16 cellular contexts compared by ENCODE assay signal in genomic region chr17:48901241-48901640, GRCh38.
"Had no signal": no experiment of that assay in that cellular context is flagged by ENCODE, and none has a peak within 500 bp of the region (broad histone marks: within the 10 kb centered on the region; RNA-seq: fewer than 3 reads in every experiment).

No MANE protein-coding gene starts in this region.

- H3K27me3 ChIP-seq: colonic mucosa, gastrocnemius medialis, left lung had no signal

- ATAC-seq: activated CD8-positive, alpha-beta T cell treated with anti-CD3 and anti-CD28 coated beads, Interleukin-2, amount 10 ng/mL, durations not matched to agents 7 days and 5 days; activated naive CD8-positive, alpha-beta T cell treated with anti-CD3 and anti-CD28 coated beads, Interleukin-2, amount 50 U/mL, for 24 hours; activated T-cell treated with anti-CD3 and anti-CD28 coated beads, Interleukin-2, amount 50 U/mL, for 4 hours; gastrocnemius medialis; left lung had no signal

- H3K27ac ChIP-seq: colonic mucosa, gastrocnemius medialis, left lung had no signal

- H3K9me3 ChIP-seq: colonic mucosa, gastrocnemius medialis, left lung had no signal

- DNase-seq: activated CD4-positive, alpha-beta T cell treated with anti-CD3 and anti-CD28 coated beads, Interleukin-2, amount 10 ng/mL, durations not matched to agents 7 days and 5 days; activated CD4-positive, CD25-positive, alpha-beta regulatory T cell; activated CD8-positive, alpha-beta T cell treated with anti-CD3 and anti-CD28 coated beads, Interleukin-2, amount 10 ng/mL, durations not matched to agents 7 days and 5 days; activated naive CD4-positive, alpha-beta T cell treated with anti-CD3 and anti-CD28 coated beads for 36 hours; activated naive CD8-positive, alpha-beta T cell treated with anti-CD3 and anti-CD28 coated beads, Interleukin-2, amount 50 U/mL, for 24 hours; activated T-cell treated with anti-CD3 and anti-CD28 coated beads, Interleukin-2, amount 50 U/mL, for 4 hours; anterior cingulate cortex; colonic mucosa; erythroblast; gastrocnemius medialis; head of caudate nucleus; left lung; stimulated activated CD4-positive, alpha-beta T cell treated with anti-CD3 and anti-CD28 coated beads, Interleukin-12 subunit alpha, Interleukin-12 subunit beta, amount 100 ng/mL, for 4 hours; stimulated activated CD4-positive, alpha-beta T cell treated with anti-CD3 and anti-CD28 coated beads, Interleukin-1b, Interleukin-23, amount 100 ng/mL, for 48 hours; stimulated activated CD8-positive, alpha-beta memory T cell treated with anti-CD3 and anti-CD28 coated beads, Interleukin-4, amount 100 ng/mL, for 48 hours; stimulated activated naive CD4-positive, alpha-beta T cell had no signal

- H3K4me1 ChIP-seq: colonic mucosa, gastrocnemius medialis, left lung had no signal

- H3K36me3 ChIP-seq: colonic mucosa had no signal

- H3K4me3 ChIP-seq: colonic mucosa, gastrocnemius medialis, left lung had no signal
